In the genomic region with DNA sequence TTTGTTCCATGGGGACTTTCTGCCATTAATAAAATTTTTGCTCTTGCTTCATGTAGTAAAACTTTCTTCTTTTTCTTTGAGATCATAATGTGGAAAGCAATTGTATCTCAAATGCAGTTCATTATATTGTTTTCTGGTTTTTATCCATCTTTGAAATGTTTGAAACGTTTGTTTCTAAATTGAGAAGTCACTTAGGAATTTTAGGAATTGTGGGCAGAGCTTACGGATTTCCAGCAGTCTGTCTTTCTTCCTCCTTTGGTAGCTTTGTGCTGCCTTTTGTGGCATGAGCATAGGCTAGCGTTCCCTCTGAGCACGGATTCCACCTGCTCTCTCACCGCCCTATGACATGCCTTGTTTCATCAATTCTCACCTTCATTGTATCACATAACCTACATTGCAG, we compare ENCODE assay signal across 21 cellular contexts. TPM values are rescaled to one million over a fixed set of nuclear protein-coding genes. Genes with fewer than 3 reads are reported as not detected.
"Had no signal": no experiment of that assay in that cellular context is flagged by ENCODE, and none has a peak within 500 bp of the region (broad histone marks: within the 10 kb centered on the region; RNA-seq: fewer than 3 reads in every experiment).

No MANE protein-coding gene starts in this region.

- H3K36me3 ChIP-seq: cardiac muscle cell, gastrocnemius medialis, heart left ventricle, left ventricle myocardium inferior, thyroid gland had no signal

- H3K4me3 Mint-ChIP-seq: activated CD4-positive, alpha-beta memory T cell treated with anti-CD3 and anti-CD28 coated beads, Interleukin-2, amount 10 ng/mL, durations not matched to agents 7 days and 5 days; activated CD8-positive, alpha-beta memory T cell treated with anti-CD3 and anti-CD28 coated beads, Interleukin-2, amount 10 ng/mL, durations not matched to agents 7 days and 5 days; activated naive CD8-positive, alpha-beta T cell treated with anti-CD3 and anti-CD28 coated beads, Interleukin-2, amount 10 ng/mL, durations not matched to agents 7 days and 5 days; nephron progenitor cell had no signal

- H3K27me3 ChIP-seq: thyroid gland had no signal

- H3K9me3 ChIP-seq: gastrocnemius medialis, heart left ventricle, left ventricle myocardium inferior, thyroid gland had no signal

- DNase-seq: activated CD4-positive, alpha-beta memory T cell treated with anti-CD3 and anti-CD28 coated beads, Interleukin-2, amount 10 ng/mL, durations not matched to agents 7 days and 5 days; activated CD4-positive, alpha-beta T cell treated with anti-CD3 and anti-CD28 coated beads for 48 hours; activated CD4-positive, CD25-positive, alpha-beta regulatory T cell; activated CD8-positive, alpha-beta memory T cell treated with anti-CD3 and anti-CD28 coated beads, Interleukin-2, amount 10 ng/mL, durations not matched to agents 7 days and 5 days; activated naive CD4-positive, alpha-beta T cell treated with Interleukin-2 at 50 U/mL for 16 hours; activated naive CD8-positive, alpha-beta T cell treated with anti-CD3 and anti-CD28 coated beads, Interleukin-2, amount 10 ng/mL, durations not matched to agents 7 days and 5 days; gastrocnemius medialis; heart left ventricle; left ventricle myocardium inferior; mammary epithelial cell; nephron progenitor cell; occipital lobe; retina; stimulated activated CD4-positive, alpha-beta T cell treated with anti-CD3 and anti-CD28 coated beads, Interleukin-12 subunit alpha, Interleukin-12 subunit beta, amount 100 ng/mL, for 4 hours; stimulated activated CD4-positive, alpha-beta T cell treated with anti-CD3 and anti-CD28 coated beads, Interleukin-1b, Interleukin-23, amount 100 ng/mL, for 48 hours; stimulated activated naive CD4-positive, alpha-beta T cell treated with Interleukin-2 at 50 U/mL for 16 hours; T-helper 1 cell; T-helper 9 cell; thyroid gland had no signal

- ATAC-seq: activated CD8-positive, alpha-beta memory T cell treated with anti-CD3 and anti-CD28 coated beads, Interleukin-2, amount 10 ng/mL, durations not matched to agents 7 days and 5 days; gastrocnemius medialis; heart left ventricle had no signal

- H3K36me3 Mint-ChIP-seq: activated CD8-positive, alpha-beta memory T cell treated with anti-CD3 and anti-CD28 coated beads, Interleukin-2, amount 10 ng/mL, durations not matched to agents 7 days and 5 days; activated naive CD8-positive, alpha-beta T cell treated with anti-CD3 and anti-CD28 coated beads, Interleukin-2, amount 10 ng/mL, durations not matched to agents 7 days and 5 days had no signal

- H3K27ac ChIP-seq: cardiac muscle cell, gastrocnemius medialis, heart left ventricle, left ventricle myocardium inferior, thyroid gland had no signal

- H3K27ac Mint-ChIP-seq: activated CD4-positive, alpha-beta memory T cell treated with anti-CD3 and anti-CD28 coated beads, Interleukin-2, amount 10 ng/mL, durations not matched to agents 7 days and 5 days; activated CD8-positive, alpha-beta memory T cell treated with anti-CD3 and anti-CD28 coated beads, Interleukin-2, amount 10 ng/mL, durations not matched to agents 7 days and 5 days; activated naive CD8-positive, alpha-beta T cell treated with anti-CD3 and anti-CD28 coated beads, Interleukin-2, amount 10 ng/mL, durations not matched to agents 7 days and 5 days; nephron progenitor cell had no signal

- H3K9me3 Mint-ChIP-seq: activated CD4-positive, alpha-beta memory T cell treated with anti-CD3 and anti-CD28 coated beads, Interleukin-2, amount 10 ng/mL, durations not matched to agents 7 days and 5 days; activated naive CD8-positive, alpha-beta T cell treated with anti-CD3 and anti-CD28 coated beads, Interleukin-2, amount 10 ng/mL, durations not matched to agents 7 days and 5 days had no signal

- H3K4me3 ChIP-seq: cardiac muscle cell, gastrocnemius medialis, heart left ventricle, left ventricle myocardium inferior, thyroid gland had no signal

RNA-seq across cellular contexts. Expression of a gene that starts 2.9 kb away (rescaled TPM):
- total RNA-seq: activated CD4-positive, alpha-beta memory T cell treated with anti-CD3 and anti-CD28 coated beads, Interleukin-2, amount 10 ng/mL, durations not matched to agents 7 days and 5 days; activated CD8-positive, alpha-beta memory T cell treated with anti-CD3 and anti-CD28 coated beads, Interleukin-2, amount 10 ng/mL, durations not matched to agents 7 days and 5 days; activated naive CD8-positive, alpha-beta T cell treated with anti-CD3 and anti-CD28 coated beads, Interleukin-2, amount 10 ng/mL, durations not matched to agents 7 days and 5 days; subcutaneous adipose tissue had no signal
